19 cellular contexts compared by ENCODE assay signal in the genomic region with DNA sequence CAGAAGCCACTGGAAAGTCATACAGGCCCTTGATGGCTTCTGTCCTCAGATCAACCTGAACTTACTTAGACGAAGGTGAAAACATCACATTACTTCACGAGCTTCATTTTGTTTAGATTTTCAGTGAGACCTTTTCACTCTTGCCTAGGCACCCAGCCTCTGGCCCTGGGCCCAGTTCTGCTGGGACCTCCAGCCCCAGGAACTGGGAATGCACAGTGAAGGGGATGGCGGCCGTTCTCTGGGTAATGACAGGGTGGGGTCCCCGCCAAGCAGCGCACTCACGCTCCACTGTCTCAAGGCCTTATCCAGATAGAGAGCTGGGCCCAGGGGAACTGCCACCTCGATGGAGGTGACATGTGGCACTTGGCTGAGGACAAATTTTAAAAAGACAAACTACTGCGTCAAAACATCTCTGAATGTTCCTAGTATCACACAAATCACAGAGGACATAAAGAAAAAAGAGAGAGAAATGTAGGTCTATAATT.
"Had no signal": no experiment of that assay in that cellular context is flagged by ENCODE, and none has a peak within 500 bp of the region (broad histone marks: within the 10 kb centered on the region; RNA-seq: fewer than 3 reads in every experiment).

No MANE protein-coding gene starts in this region.

- H3K27ac ChIP-seq: esophagus squamous epithelium, gastroesophageal sphincter, left ventricle myocardium inferior, thoracic aorta had no signal

- H3K4me1 Mint-ChIP-seq: stimulated activated naive B cell treated with anti-CD40 and anti-IgM and Interleukin-4, amounts not matched to agents 10 μg/mL and 1 μg/mL and 100 μg/mL, for 72 hours had no signal

- H3K4me3 ChIP-seq: esophagus squamous epithelium, gastroesophageal sphincter, left ventricle myocardium inferior, lung had no signal

- DNase-seq: esophagus squamous epithelium; foreskin fibroblast; glutamatergic neuron; kidney; left cardiac atrium; left ventricle myocardium inferior; mesenchymal stem cell; naive B cell; posterior cingulate gyrus; stimulated activated CD4-positive, alpha-beta T cell treated with anti-CD3 and anti-CD28 coated beads, Interleukin-2, amount 100 ng/mL, for 24 hours; stimulated activated CD4-positive, alpha-beta T cell treated with anti-CD3 and anti-CD28 coated beads, Interleukin-4, amount 100 ng/mL, for 4 hours; stimulated activated naive B cell treated with anti-CD40 and anti-IgM and Interleukin-4, amounts not matched to agents 10 μg/mL and 1 μg/mL and 100 μg/mL, for 72 hours; stimulated activated naive CD8-positive, alpha-beta T cell treated with anti-CD3 and anti-CD28 coated beads, Interleukin-15, amount 100 ng/mL, for 72 hours; trophoblast cell had no signal

- H3K27ac Mint-ChIP-seq: dendritic cell treated with granulocyte-macrophage colony-stimulating factor and Interleukin-4, amounts not matched to agents 40 ng/mL and 50 ng/mL, for 4 days had no signal

- H3K27me3 ChIP-seq: esophagus squamous epithelium, gastroesophageal sphincter had no signal

- H3K9me3 Mint-ChIP-seq: dendritic cell treated with granulocyte-macrophage colony-stimulating factor and Interleukin-4, amounts not matched to agents 40 ng/mL and 50 ng/mL, for 4 days; stimulated activated naive B cell treated with anti-CD40 and anti-IgM and Interleukin-4, amounts not matched to agents 10 μg/mL and 1 μg/mL and 100 μg/mL, for 72 hours; stimulated activated naive CD8-positive, alpha-beta T cell treated with anti-CD3 and anti-CD28 coated beads, Interleukin-15, amount 100 ng/mL, for 72 hours had no signal

- H3K9me3 ChIP-seq: esophagus squamous epithelium, gastroesophageal sphincter, left ventricle myocardium inferior, thoracic aorta had no signal

- H3K4me3 Mint-ChIP-seq: dendritic cell treated with granulocyte-macrophage colony-stimulating factor and Interleukin-4, amounts not matched to agents 40 ng/mL and 50 ng/mL, for 4 days; nephron; stimulated activated naive B cell treated with anti-CD40 and anti-IgM and Interleukin-4, amounts not matched to agents 10 μg/mL and 1 μg/mL and 100 μg/mL, for 72 hours; stimulated activated naive CD8-positive, alpha-beta T cell treated with anti-CD3 and anti-CD28 coated beads, Interleukin-15, amount 100 ng/mL, for 72 hours had no signal

- H3K36me3 ChIP-seq: thoracic aorta had no signal

- H3K4me1 ChIP-seq: gastroesophageal sphincter, left ventricle myocardium inferior had no signal

- H3K27me3 Mint-ChIP-seq: dendritic cell treated with granulocyte-macrophage colony-stimulating factor and Interleukin-4, amounts not matched to agents 40 ng/mL and 50 ng/mL, for 4 days; naive B cell; stimulated activated naive B cell treated with anti-CD40 and anti-IgM and Interleukin-4, amounts not matched to agents 10 μg/mL and 1 μg/mL and 100 μg/mL, for 72 hours; stimulated activated naive CD8-positive, alpha-beta T cell treated with anti-CD3 and anti-CD28 coated beads, Interleukin-15, amount 100 ng/mL, for 72 hours had no signal
